Comparison of ENCODE assay signal across 1 cellular context in the genomic region with DNA sequence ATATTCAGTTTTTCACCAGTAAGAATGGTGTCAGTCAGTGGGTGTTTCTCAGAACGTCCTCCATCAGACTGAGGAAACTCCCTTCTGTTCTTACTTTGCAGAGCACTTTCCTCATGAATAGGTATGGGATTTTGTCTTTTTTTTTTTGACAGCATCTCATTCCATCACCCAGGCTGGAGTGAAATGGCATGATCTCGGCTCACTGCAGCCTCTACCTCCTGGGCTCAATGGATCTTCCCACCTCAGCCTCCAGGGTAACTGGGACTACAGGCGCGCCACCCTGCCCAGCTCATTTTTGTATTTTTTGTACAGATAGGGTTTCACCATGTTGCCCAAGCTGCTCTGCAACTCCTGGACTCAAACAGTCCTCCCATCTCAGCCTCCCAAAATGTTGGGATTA.
TF ChIP-seq lines count a peak whose summit lies in the region.

No MANE protein-coding gene starts in this region.

TF ChIP-seq in K562, 482 proteins besides CTCF, POLR2A, EP300 and RAD21:
- TF ChIP-seq ZMIZ1 (IDR thresholded peaks at IDR 0.05; ENCODE audit: low read depth in 2 of 2, low read length in 2 of 2) (no peak), ZNF740 (CRISPR knock-in tag; IDR thresholded peaks at IDR 0.05) (no peak), ZNF740 (tag; IDR thresholded peaks at IDR 0.05) (no peak), SMAD3 (CRISPR knock-in tag; conservative IDR thresholded peaks at IDR 0.05) (no peak), PRDM10 (IDR thresholded peaks at IDR 0.05; ENCODE audit: partially characterized antibody) (peak; percentile 16), PHF20 (IDR thresholded peaks at IDR 0.05; ENCODE audit: partially characterized antibody) (no peak), SP1 (CRISPR knock-in tag; IDR thresholded peaks at IDR 0.05) (no peak), HINFP (tag; conservative IDR thresholded peaks at IDR 0.05; ENCODE audit: low read depth) (no peak), FOXM1 (IDR thresholded peaks at IDR 0.05; ENCODE audit: low read depth) (no peak), FOXM1 (CRISPR knock-in tag; IDR thresholded peaks at IDR 0.05; ENCODE audit: low read depth) (no peak)
